In the genomic region with DNA sequence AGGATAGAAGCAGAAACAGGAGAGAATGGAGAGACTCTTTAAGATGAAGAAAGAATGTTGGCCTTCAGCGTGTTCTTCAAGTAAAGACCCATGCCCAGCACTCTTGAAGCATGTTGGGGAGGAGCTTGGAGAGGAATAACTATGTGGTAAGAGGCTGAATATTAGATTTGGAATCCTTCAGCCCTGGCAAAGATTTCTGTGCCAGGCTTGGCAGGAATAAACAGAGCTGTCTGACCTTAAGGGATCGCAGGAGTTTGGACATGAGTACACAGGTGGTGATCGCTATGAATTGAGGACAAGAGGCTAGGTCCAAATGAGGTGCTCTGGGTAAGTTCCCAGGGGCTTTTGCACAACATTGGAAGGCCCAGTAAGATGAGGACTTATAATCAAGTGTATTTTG, we compare ENCODE assay signal across 19 cellular contexts.
"Had no signal": no experiment of that assay in that cellular context is flagged by ENCODE, and none has a peak within 500 bp of the region (broad histone marks: within the 10 kb centered on the region; RNA-seq: fewer than 3 reads in every experiment).

No MANE protein-coding gene starts in this region.

- ATAC-seq: activated CD4-positive, alpha-beta T cell treated with anti-CD3 and anti-CD28 coated beads for 36 hours; gastroesophageal sphincter; stimulated activated effector memory CD8-positive, alpha-beta T cell treated with anti-CD3 and anti-CD28 coated beads, Interleukin-12 subunit alpha, Interleukin-12 subunit beta, amount 100 ng/mL, for 72 hours had no signal

- H3K27me3 ChIP-seq: gastroesophageal sphincter, ovary, upper lobe of left lung had no signal

- H3K4me2 ChIP-seq: smooth muscle cell had no signal

- H3K9me3 Mint-ChIP-seq: activated CD4-positive, alpha-beta memory T cell treated with anti-CD3 and anti-CD28 coated beads, Interleukin-2, amount 10 ng/mL, durations not matched to agents 7 days and 5 days; nephron; stimulated activated effector memory CD8-positive, alpha-beta T cell treated with anti-CD3 and anti-CD28 coated beads, Interleukin-12 subunit alpha, Interleukin-12 subunit beta, amount 100 ng/mL, for 72 hours had no signal

- H3K9me3 ChIP-seq: gastroesophageal sphincter, ovary, upper lobe of left lung had no signal

- H3K4me3 Mint-ChIP-seq: activated CD4-positive, alpha-beta memory T cell treated with anti-CD3 and anti-CD28 coated beads, Interleukin-2, amount 10 ng/mL, durations not matched to agents 7 days and 5 days; activated CD4-positive, alpha-beta T cell treated with anti-CD3 and anti-CD28 coated beads for 36 hours; activated naive CD8-positive, alpha-beta T cell treated with anti-CD3 and anti-CD28 coated beads, Interleukin-2, amount 10 ng/mL, durations not matched to agents 7 days and 5 days; nephron; stimulated activated effector memory CD8-positive, alpha-beta T cell treated with anti-CD3 and anti-CD28 coated beads, Interleukin-12 subunit alpha, Interleukin-12 subunit beta, amount 100 ng/mL, for 72 hours had no signal

- DNase-seq: activated CD4-positive, alpha-beta memory T cell treated with anti-CD3 and anti-CD28 coated beads, Interleukin-2, amount 10 ng/mL, durations not matched to agents 7 days and 5 days; activated CD4-positive, alpha-beta T cell treated with anti-CD3 and anti-CD28 coated beads for 36 hours; activated CD8-positive, alpha-beta memory T cell treated with anti-CD3 and anti-CD28 coated beads, Interleukin-2, amount 50 U/mL, for 4 hours; activated naive CD8-positive, alpha-beta T cell treated with anti-CD3 and anti-CD28 coated beads, Interleukin-2, amount 10 ng/mL, durations not matched to agents 7 days and 5 days; anterior cingulate cortex; caudate nucleus; effector CD4-positive, alpha-beta T cell; hippocampal formation; mesendoderm; ovary; retina; substantia nigra had no signal

- H3K27ac ChIP-seq: coronary artery, gastroesophageal sphincter, ovary, upper lobe of left lung, VCaP had no signal

- H3K27ac Mint-ChIP-seq: activated CD4-positive, alpha-beta memory T cell treated with anti-CD3 and anti-CD28 coated beads, Interleukin-2, amount 10 ng/mL, durations not matched to agents 7 days and 5 days; activated CD4-positive, alpha-beta T cell treated with anti-CD3 and anti-CD28 coated beads for 36 hours; activated naive CD8-positive, alpha-beta T cell treated with anti-CD3 and anti-CD28 coated beads, Interleukin-2, amount 10 ng/mL, durations not matched to agents 7 days and 5 days; stimulated activated effector memory CD8-positive, alpha-beta T cell treated with anti-CD3 and anti-CD28 coated beads, Interleukin-12 subunit alpha, Interleukin-12 subunit beta, amount 100 ng/mL, for 72 hours had no signal

- H3K4me3 ChIP-seq: coronary artery, gastroesophageal sphincter, ovary, smooth muscle cell, upper lobe of left lung had no signal

- H3K27me3 Mint-ChIP-seq: activated CD4-positive, alpha-beta memory T cell treated with anti-CD3 and anti-CD28 coated beads, Interleukin-2, amount 10 ng/mL, durations not matched to agents 7 days and 5 days; activated naive CD8-positive, alpha-beta T cell treated with anti-CD3 and anti-CD28 coated beads, Interleukin-2, amount 10 ng/mL, durations not matched to agents 7 days and 5 days had no signal

- H3K36me3 ChIP-seq: gastroesophageal sphincter, ovary, upper lobe of left lung had no signal

- H3K36me3 Mint-ChIP-seq: activated naive CD8-positive, alpha-beta T cell treated with anti-CD3 and anti-CD28 coated beads, Interleukin-2, amount 10 ng/mL, durations not matched to agents 7 days and 5 days; stimulated activated effector memory CD8-positive, alpha-beta T cell treated with anti-CD3 and anti-CD28 coated beads, Interleukin-12 subunit alpha, Interleukin-12 subunit beta, amount 100 ng/mL, for 72 hours had no signal
